ENCODE assay signal across 17 cellular contexts in the genomic region with DNA sequence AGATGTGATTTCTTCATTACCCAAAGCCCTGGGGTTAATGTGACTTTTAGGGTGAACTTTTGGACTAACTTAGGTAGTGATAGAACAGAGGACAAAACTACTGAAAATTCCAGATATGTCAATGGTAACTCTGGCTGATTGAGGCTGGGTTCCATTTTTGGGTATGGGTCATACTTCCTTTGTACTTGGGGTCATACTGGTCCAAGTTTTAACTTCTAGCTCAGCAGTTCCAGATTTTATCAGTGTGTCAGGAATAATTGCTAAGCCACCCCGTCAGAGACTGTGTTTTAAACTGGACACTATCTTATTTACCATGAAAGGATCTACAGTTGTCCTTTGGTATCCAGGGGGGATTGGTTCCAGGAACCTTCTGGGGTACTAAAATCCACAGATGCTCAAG. TPM values are rescaled to one million over a fixed set of nuclear protein-coding genes. Genes with fewer than 3 reads are reported as not detected.
DNase-seq lines count a peak whose midpoint lies in the region; ATAC-seq, FAIRE-seq and TF ChIP-seq lines count a peak whose summit lies in the region.
"Had no signal": no experiment of that assay in that cellular context is flagged by ENCODE, and none has a peak within 500 bp of the region (broad histone marks: within the 10 kb centered on the region; RNA-seq: fewer than 3 reads in every experiment).

No MANE protein-coding gene starts in this region.

- H3K27ac Mint-ChIP-seq in activated T-helper 1 cell treated with anti-CD3 and anti-CD28 coated beads, Interleukin-12 subunit alpha, Interleukin-12 subunit beta, Interleukin-2, Interleukin-4 antibody, amounts not matched to agents 30 ng/mL and 10 ng/mL and 1 ng/mL, durations not matched to agents 14 hours and 24 hours and 36 hours = peak overlapping the region; percentile 65
- H3K27ac Mint-ChIP-seq in naive thymus-derived CD4-positive, alpha-beta T cell = peak overlapping the region; percentile 47 to 97 (median 84)

- H3K4me3 Mint-ChIP-seq in activated T-helper 1 cell treated with anti-CD3 and anti-CD28 coated beads, Interleukin-12 subunit alpha, Interleukin-12 subunit beta, Interleukin-2, Interleukin-4 antibody, amounts not matched to agents 30 ng/mL and 10 ng/mL and 1 ng/mL, durations not matched to agents 14 hours and 24 hours and 36 hours = peak overlapping the region; percentile 74
- peak overlapping the region; percentile 46 to 100 (median 86) for H3K4me3 Mint-ChIP-seq in naive thymus-derived CD4-positive, alpha-beta T cell

- H3K27me3 ChIP-seq in right atrium auricular region (no peaks in the 10 kb centered on the region), left ventricle myocardium inferior (ENCODE audit: low read depth) (no peaks in the 10 kb centered on the region), brain microvascular endothelial cell (replicated peaks) (no peaks in the 10 kb centered on the region)
- no peaks in the 10 kb centered on the region for H3K27me3 ChIP-seq in naive thymus-derived CD4-positive, alpha-beta T cell (ENCODE audit: control insufficient read depth in 2 of 2, insufficient read depth in 2 of 2, low read length in 2 of 2)
- H3K27me3 ChIP-seq: tibial artery had no signal

- H3K27me3 Mint-ChIP-seq in activated T-helper 1 cell treated with anti-CD3 and anti-CD28 coated beads, Interleukin-12 subunit alpha, Interleukin-12 subunit beta, Interleukin-2, Interleukin-4 antibody, amounts not matched to agents 30 ng/mL and 10 ng/mL and 1 ng/mL, durations not matched to agents 14 hours and 24 hours and 36 hours (ENCODE audit: insufficient read depth) = peaks cover 3% of the 10 kb centered on the region
- peaks cover 0 to 4% (median 0%) of the 10 kb centered on the region in 5 donors for H3K27me3 Mint-ChIP-seq in naive thymus-derived CD4-positive, alpha-beta T cell

- peaks cover 78% of the 10 kb centered on the region for H3K4me1 Mint-ChIP-seq in activated T-helper 1 cell treated with anti-CD3 and anti-CD28 coated beads, Interleukin-12 subunit alpha, Interleukin-12 subunit beta, Interleukin-2, Interleukin-4 antibody, amounts not matched to agents 30 ng/mL and 10 ng/mL and 1 ng/mL, durations not matched to agents 14 hours and 24 hours and 36 hours (ENCODE audit: low read depth)
- H3K4me1 Mint-ChIP-seq in naive thymus-derived CD4-positive, alpha-beta T cell = peaks cover 55 to 90% (median 70%) of the 10 kb centered on the region in 7 donors

- H3K36me3 ChIP-seq in right atrium auricular region (no peaks in the 10 kb centered on the region), left ventricle myocardium inferior (no peaks in the 10 kb centered on the region), brain microvascular endothelial cell (replicated peaks) (no peaks in the 10 kb centered on the region)
- H3K36me3 ChIP-seq in naive thymus-derived CD4-positive, alpha-beta T cell (ENCODE audit: control insufficient read depth in 2 of 3, insufficient read depth in 3 of 3, low read length in 3 of 3) = peaks cover 0 to 15% (median 7%) of the 10 kb centered on the region in 3 experiments
- H3K36me3 ChIP-seq: tibial artery had no signal

- POLR2A ChIA-PET in naive thymus-derived CD4-positive, alpha-beta T cell (lab: Charles Lee) = interaction anchor here (1.2 to 16.8 kb wide), 2 partner anchors 11 to 22 kb away, joined by 4 to 408 read pairs; no protein-coding TSS in a partner anchor

- H3K9me3 ChIP-seq in right atrium auricular region (no peaks in the 10 kb centered on the region), left ventricle myocardium inferior (replicated peaks) (no peaks in the 10 kb centered on the region)
- H3K9me3 ChIP-seq in naive thymus-derived CD4-positive, alpha-beta T cell (ENCODE audit: control insufficient read depth in 2 of 3, low read length in 3 of 3) = no peaks in the 10 kb centered on the region
- H3K9me3 ChIP-seq: tibial artery had no signal

- H3K4me3 ChIP-seq in right atrium auricular region (no peak overlapping the region), left ventricle myocardium inferior (no peak overlapping the region), brain microvascular endothelial cell (ENCODE audit: low read depth, low read length) (no peak overlapping the region)
- peak overlapping the region; percentile 21 for H3K4me3 ChIP-seq in naive thymus-derived CD4-positive, alpha-beta T cell (ENCODE audit: low read length)
- H3K4me3 ChIP-seq: tibial artery had no signal

- peaks cover 48% of the 10 kb centered on the region for H3K36me3 Mint-ChIP-seq in activated T-helper 1 cell treated with anti-CD3 and anti-CD28 coated beads, Interleukin-12 subunit alpha, Interleukin-12 subunit beta, Interleukin-2, Interleukin-4 antibody, amounts not matched to agents 30 ng/mL and 10 ng/mL and 1 ng/mL, durations not matched to agents 14 hours and 24 hours and 36 hours (ENCODE audit: low read depth)
- peaks cover 6 to 44% (median 21%) of the 10 kb centered on the region in 5 donors for H3K36me3 Mint-ChIP-seq in naive thymus-derived CD4-positive, alpha-beta T cell

- TF ChIP-seq CTCF in right atrium auricular region (IDR thresholded peaks at IDR 0.05) = no peak
- TF ChIP-seq CTCF in left ventricle myocardium inferior (IDR thresholded peaks at IDR 0.05; ENCODE audit: borderline replicate concordance) = no peak
- no peak for TF ChIP-seq CTCF in brain microvascular endothelial cell (IDR thresholded peaks at IDR 0.05; ENCODE audit: low read depth, low read length, missing control alignments)

- ATAC-seq in naive thymus-derived CD4-positive, alpha-beta T cell = no peak
- no peak for ATAC-seq in GM19023 (IDR thresholded peaks at IDR 0.05; ENCODE audit: unreplicated experiment)
- ATAC-seq: left colon, Panc1 had no signal

- CTCF ChIA-PET in naive thymus-derived CD4-positive, alpha-beta T cell (lab: Charles Lee) = interaction anchor here (0.6 to 1.5 kb wide), 2 partner anchors 22 to 38 kb away, joined by 3 read pairs; no protein-coding TSS in a partner anchor

- H3K9me3 Mint-ChIP-seq in activated T-helper 1 cell treated with anti-CD3 and anti-CD28 coated beads, Interleukin-12 subunit alpha, Interleukin-12 subunit beta, Interleukin-2, Interleukin-4 antibody, amounts not matched to agents 30 ng/mL and 10 ng/mL and 1 ng/mL, durations not matched to agents 14 hours and 24 hours and 36 hours = no peaks in the 10 kb centered on the region
- H3K9me3 Mint-ChIP-seq in naive thymus-derived CD4-positive, alpha-beta T cell = peaks cover 0 to 10% (median 0%) of the 10 kb centered on the region in 11 donors

- in situ Hi-C loops in brain microvascular endothelial cell (cut with HindIII; ENCODE audit: low pct_ligation_motif_present, low sequenced_read_pairs) = no loop called here

- no peak for FAIRE-seq in urothelium cell line (lab: Jason Lieb, UNC)

- intact Hi-C loops in left ventricle myocardium inferior (cut with micrococcal nuclease) = no loop called here
- intact Hi-C loops in activated T-helper 1 cell treated with anti-CD3 and anti-CD28 coated beads, Interleukin-12 subunit alpha, Interleukin-12 subunit beta, Interleukin-2, Interleukin-4 antibody, amounts not matched to agents 30 ng/mL and 10 ng/mL and 1 ng/mL, durations not matched to agents 14 hours and 24 hours and 36 hours (cut with micrococcal nuclease) = no loop called here
- intact Hi-C loops in naive thymus-derived CD4-positive, alpha-beta T cell (cut with micrococcal nuclease) = no loop called here

- DNase-seq in right atrium auricular region (ENCODE audit: low spot score) (peak; percentile 1), left ventricle myocardium inferior (no peak), brain microvascular endothelial cell (no peak), urothelium cell line (ENCODE audit: low spot score) (no peak), DMS153 (lab: John Stamatoyannopoulos, UW) (no peak)
- DNase-seq in activated T-helper 1 cell treated with anti-CD3 and anti-CD28 coated beads, Interleukin-12 subunit alpha, Interleukin-12 subunit beta, Interleukin-2, Interleukin-4 antibody, amounts not matched to agents 30 ng/mL and 10 ng/mL and 1 ng/mL, durations not matched to agents 14 hours and 24 hours and 36 hours (ENCODE audit: low spot score) = no peak
- DNase-seq in naive thymus-derived CD4-positive, alpha-beta T cell = no peak
- DNase-seq: activated effector memory CD4-positive, alpha-beta T cell treated with Interleukin-2 at 50 U/mL for 16 hours; GOT3; hippocampal formation; left colon; MM.1S; NCI-H2029; NCI-H526 treated with DMSO at 0.1 percent for 48 hours; tibial artery had no signal

- H3K27ac ChIP-seq in right atrium auricular region (no peak overlapping the region), left ventricle myocardium inferior (replicated peaks) (no peak overlapping the region), brain microvascular endothelial cell (no peak overlapping the region)
- peak overlapping the region; percentile 99 for H3K27ac ChIP-seq in naive thymus-derived CD4-positive, alpha-beta T cell (ENCODE audit: low read depth, low read length)
- H3K27ac ChIP-seq: tibial artery had no signal

- H3K4me1 ChIP-seq in right atrium auricular region = peaks cover 0 to 14% of the 10 kb centered on the region in 2 donors
- H3K4me1 ChIP-seq in left ventricle myocardium inferior = peaks cover 37% of the 10 kb centered on the region
- H3K4me1 ChIP-seq in naive thymus-derived CD4-positive, alpha-beta T cell (ENCODE audit: control insufficient read depth in 2 of 2, insufficient read depth in 2 of 2, low read length in 2 of 2) = peaks cover 66% of the 10 kb centered on the region in 2 donors

RNA-seq across cellular contexts. Expression of gene SMAP2, which starts 4.0 kb away (rescaled TPM):
- total RNA-seq in right atrium auricular region (10 to 100 TPM; 19.8 to 20.8 TPM), left ventricle myocardium inferior (15.0 TPM)
- 196 and 201 TPM in 2 replicates for total RNA-seq in activated T-helper 1 cell treated with anti-CD3 and anti-CD28 coated beads, Interleukin-12 subunit alpha, Interleukin-12 subunit beta, Interleukin-2, Interleukin-4 antibody, amounts not matched to agents 30 ng/mL and 10 ng/mL and 1 ng/mL, durations not matched to agents 14 hours and 24 hours and 36 hours
- 100 to 1,000 TPM; 144 to 210 (median 187) TPM for total RNA-seq in naive thymus-derived CD4-positive, alpha-beta T cell
- 100 to 1,000 TPM; 226 to 542 TPM for polyA plus RNA-seq in naive thymus-derived CD4-positive, alpha-beta T cell
